Comparison of ENCODE assay signal across 8 cellular contexts in genomic region chr3:134795776-134796312, GRCh38. TPM values are rescaled to one million over a fixed set of nuclear protein-coding genes. Genes with fewer than 3 reads are reported as not detected.
DNase-seq lines count a peak whose midpoint lies in the region; ATAC-seq and TF ChIP-seq lines count a peak whose summit lies in the region.

No MANE protein-coding gene starts in this region.

- no peaks in the 10 kb centered on the region for H3K36me3 Mint-ChIP-seq in activated CD4-positive, alpha-beta T cell treated with anti-CD3 and anti-CD28 coated beads, Interleukin-2, amount 10 ng/mL, durations not matched to agents 24 days and 14 days (ENCODE audit: low read depth)

- peaks cover 5 to 23% of the 10 kb centered on the region in 2 donors for H3K4me1 ChIP-seq in thyroid gland

- in situ Hi-C loops in astrocyte of the cerebellum (cut with HindIII; ENCODE audit: low sequenced_read_pairs), result no loop called here

- H3K4me3 ChIP-seq in astrocyte of the cerebellum (ENCODE audit: low read depth, low read length) (peak overlapping the region; percentile 57), thyroid gland (replicated peaks in 1 of 3) (peak overlapping the region; percentile 37 to 68 (median 38))

- H3K27ac ChIP-seq in thyroid gland, result no peak overlapping the region

- no peak for DNase-seq in activated CD4-positive, alpha-beta T cell treated with anti-CD3 and anti-CD28 coated beads, Interleukin-2, amount 10 ng/mL, durations not matched to agents 24 days and 14 days
- no peak for DNase-seq in activated CD4-positive, alpha-beta T cell treated with anti-CD3 and anti-CD28 coated beads for 4 hours
- no peak for DNase-seq in astrocyte of the cerebellum (ENCODE audit: low read depth)
- peak; percentile 67 for DNase-seq in islet precursor cell
- peak; percentile 54 to 65 for DNase-seq in thyroid gland
- DNase-seq in H4 (ENCODE audit: low spot score), result no peak
- DNase-seq in GM10248 (ENCODE audit: extremely low spot score), result no peak

- H3K9me3 Mint-ChIP-seq in activated CD4-positive, alpha-beta T cell treated with anti-CD3 and anti-CD28 coated beads, Interleukin-2, amount 10 ng/mL, durations not matched to agents 24 days and 14 days, result no peaks in the 10 kb centered on the region

- H3K27me3 ChIP-seq in thyroid gland, result no peaks in the 10 kb centered on the region

- peak overlapping the region; percentile 91 for H3K4me3 Mint-ChIP-seq in activated CD4-positive, alpha-beta T cell treated with anti-CD3 and anti-CD28 coated beads, Interleukin-2, amount 10 ng/mL, durations not matched to agents 24 days and 14 days

- H3K4me1 Mint-ChIP-seq in activated CD4-positive, alpha-beta T cell treated with anti-CD3 and anti-CD28 coated beads, Interleukin-2, amount 10 ng/mL, durations not matched to agents 24 days and 14 days, result peaks cover 16% of the 10 kb centered on the region

- H3K36me3 ChIP-seq in thyroid gland, result no peaks in the 10 kb centered on the region

- POLR2A ChIA-PET in GM10248 (lab: Yijun Ruan, JAX), result no interaction called here

- CTCF ChIA-PET in GM10248 (lab: Yijun Ruan, JAX), result interaction anchor here (1.7 to 2.9 kb wide), 7 partner anchors 9 to 1247 kb away, joined by 6 to 20 read pairs (median 9); no protein-coding TSS in a partner anchor

- peak; percentile 4 for ATAC-seq in HG03196 (IDR thresholded peaks at IDR 0.05; ENCODE audit: unreplicated experiment)

- intact Hi-C loops in activated CD4-positive, alpha-beta T cell treated with anti-CD3 and anti-CD28 coated beads, Interleukin-2, amount 10 ng/mL, durations not matched to agents 24 days and 14 days (cut with micrococcal nuclease), result loop anchor here (1.0 to 10.0 kb wide), 5 partner anchors 42 to 1247 kb away; no protein-coding TSS in a partner anchor
- intact Hi-C loops in thyroid gland (cut with DNase I), result loop anchor here (2.0 to 10.0 kb wide), 2 partner anchors 707 to 1099 kb away; no protein-coding TSS in a partner anchor

- peaks cover 68% of the 10 kb centered on the region for H3K27me3 Mint-ChIP-seq in activated CD4-positive, alpha-beta T cell treated with anti-CD3 and anti-CD28 coated beads, Interleukin-2, amount 10 ng/mL, durations not matched to agents 24 days and 14 days

- 1% methylated on average over 12 of the region's 49 CpGs; no CpG with 5 or more reads in 1 of the 2 donors for WGBS in thyroid gland, 2 donors

- H3K27ac Mint-ChIP-seq in activated CD4-positive, alpha-beta T cell treated with anti-CD3 and anti-CD28 coated beads, Interleukin-2, amount 10 ng/mL, durations not matched to agents 24 days and 14 days, result no peak overlapping the region

- TF ChIP-seq POLR2A in thyroid gland (IDR thresholded peaks at IDR 0.05), result no peak

- TF ChIP-seq CTCF in astrocyte of the cerebellum (IDR thresholded peaks at IDR 0.05; ENCODE audit: low read depth, low read length, missing control alignments) (no peak), thyroid gland (IDR thresholded peaks at IDR 0.05) (no peak), GM10248 (IDR thresholded peaks at IDR 0.05; ENCODE audit: control extremely low read depth, extremely low read depth, low read depth, missing control alignments) (no peak)

- no peaks in the 10 kb centered on the region for H3K9me3 ChIP-seq in thyroid gland

RNA-seq across cellular contexts. Expression of gene EPHB1, which starts 0.8 kb away (rescaled TPM):
- total RNA-seq in activated CD4-positive, alpha-beta T cell treated with anti-CD3 and anti-CD28 coated beads, Interleukin-2, amount 10 ng/mL, durations not matched to agents 24 days and 14 days, result 1.6 and 2.3 TPM in 2 replicates
- 1 to 10 TPM; 2.3 to 5.6 (median 4.6) TPM for total RNA-seq in thyroid gland
- total RNA-seq in H4 (2014; rRNA removed; shearing (Covaris generic)), result 0.29 and 1.2 TPM in 2 replicates

Comparison
In these comparisons a context has a peak if more than half of its experiments do, and no peak if none do; other contexts are left out.
1. DNase-seq: peak in islet precursor cell (single experiment) and thyroid gland (2 of 2); none in activated CD4-positive, alpha-beta T cell treated with anti-CD3 and anti-CD28 coated beads, Interleukin-2, amount 10 ng/mL, durations not matched to agents 24 days and 14 days (single experiment), activated CD4-positive, alpha-beta T cell treated with anti-CD3 and anti-CD28 coated beads for 4 hours (0 of 2), astrocyte of the cerebellum (single experiment), H4 (single experiment) and GM10248 (single experiment).